ENCODE assay signal across 2 cellular contexts in genomic region chr14:94291159-94291905, GRCh38.
TF ChIP-seq lines count a peak whose summit lies in the region.

No MANE protein-coding gene starts in this region.

TF ChIP-seq in H1, 55 proteins besides CTCF, POLR2A, EP300 and RAD21:
- no peak for TF ChIP-seq JUN (IDR thresholded peaks at IDR 0.05; ENCODE audit: low read depth, low read length)

TF ChIP-seq in HepG2, 621 proteins besides CTCF, POLR2A, EP300 and RAD21 (continues in another document):
- TF ChIP-seq MIXL1 (CRISPR knock-in tag; IDR thresholded peaks at IDR 0.05), result no peak
- no peak for TF ChIP-seq U2AF2 (IDR thresholded peaks at IDR 0.05; ENCODE audit: low read depth, low read length)
- TF ChIP-seq KMT2A (CRISPR knock-in tag; IDR thresholded peaks at IDR 0.05), result no peak
- no peak for TF ChIP-seq CBX5 (CRISPR knock-in tag; IDR thresholded peaks at IDR 0.05; ENCODE audit: borderline replicate concordance)
- peak; percentile 32; the same call in 1 of the 2 replicates for TF ChIP-seq NFKB2 (CRISPR knock-in tag; IDR thresholded peaks at IDR 0.05; ENCODE audit: borderline replicate concordance)
- TF ChIP-seq ZFP91 (CRISPR knock-in tag; IDR thresholded peaks at IDR 0.05; ENCODE audit: borderline replicate concordance), result peak; percentile 55; the same call in 1 of the 2 replicates
- TF ChIP-seq ZBTB42 (CRISPR knock-in tag; IDR thresholded peaks at IDR 0.05), result no peak; the same call in 1 of the 2 replicates
- TF ChIP-seq ZFY (CRISPR knock-in tag; IDR thresholded peaks at IDR 0.05), result peak; percentile 66; the same call in 1 of the 2 replicates
- no peak for TF ChIP-seq ZSCAN9 (CRISPR knock-in tag; IDR thresholded peaks at IDR 0.05; ENCODE audit: borderline replicate concordance)
- no peak for TF ChIP-seq HOXA3 (CRISPR knock-in tag; IDR thresholded peaks at IDR 0.05)
- TF ChIP-seq, protein P1, sequence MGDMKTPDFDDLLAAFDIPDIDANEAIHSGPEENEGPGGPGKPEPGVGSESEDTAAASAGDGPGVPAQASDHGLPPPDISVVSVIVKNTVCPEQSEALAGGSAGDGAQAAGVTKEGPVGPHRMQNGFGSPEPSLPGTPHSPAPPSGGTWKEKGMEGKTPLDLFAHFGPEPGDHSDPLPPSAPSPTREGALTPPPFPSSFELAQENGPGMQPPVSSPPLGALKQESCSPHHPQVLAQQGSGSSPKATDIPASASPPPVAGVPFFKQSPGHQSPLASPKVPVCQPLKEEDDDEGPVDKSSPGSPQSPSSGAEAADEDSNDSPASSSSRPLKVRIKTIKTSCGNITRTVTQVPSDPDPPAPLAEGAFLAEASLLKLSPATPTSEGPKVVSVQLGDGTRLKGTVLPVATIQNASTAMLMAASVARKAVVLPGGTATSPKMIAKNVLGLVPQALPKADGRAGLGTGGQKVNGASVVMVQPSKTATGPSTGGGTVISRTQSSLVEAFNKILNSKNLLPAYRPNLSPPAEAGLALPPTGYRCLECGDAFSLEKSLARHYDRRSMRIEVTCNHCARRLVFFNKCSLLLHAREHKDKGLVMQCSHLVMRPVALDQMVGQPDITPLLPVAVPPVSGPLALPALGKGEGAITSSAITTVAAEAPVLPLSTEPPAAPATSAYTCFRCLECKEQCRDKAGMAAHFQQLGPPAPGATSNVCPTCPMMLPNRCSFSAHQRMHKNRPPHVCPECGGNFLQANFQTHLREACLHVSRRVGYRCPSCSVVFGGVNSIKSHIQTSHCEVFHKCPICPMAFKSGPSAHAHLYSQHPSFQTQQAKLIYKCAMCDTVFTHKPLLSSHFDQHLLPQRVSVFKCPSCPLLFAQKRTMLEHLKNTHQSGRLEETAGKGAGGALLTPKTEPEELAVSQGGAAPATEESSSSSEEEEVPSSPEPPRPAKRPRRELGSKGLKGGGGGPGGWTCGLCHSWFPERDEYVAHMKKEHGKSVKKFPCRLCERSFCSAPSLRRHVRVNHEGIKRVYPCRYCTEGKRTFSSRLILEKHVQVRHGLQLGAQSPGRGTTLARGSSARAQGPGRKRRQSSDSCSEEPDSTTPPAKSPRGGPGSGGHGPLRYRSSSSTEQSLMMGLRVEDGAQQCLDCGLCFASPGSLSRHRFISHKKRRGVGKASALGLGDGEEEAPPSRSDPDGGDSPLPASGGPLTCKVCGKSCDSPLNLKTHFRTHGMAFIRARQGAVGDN (CRISPR knock-in tag; IDR thresholded peaks at IDR 0.05), result peak; percentile 92
- no peak for TF ChIP-seq ZNF44 (CRISPR knock-in tag; IDR thresholded peaks at IDR 0.05)
- TF ChIP-seq MAX (IDR thresholded peaks at IDR 0.05), result 0 out of 2 replicates have a peak, but pooled peaks have one; percentile 20
- no peak for TF ChIP-seq TIGD3 (CRISPR knock-in tag; IDR thresholded peaks at IDR 0.05; ENCODE audit: borderline replicate concordance)
- TF ChIP-seq, protein P2, sequence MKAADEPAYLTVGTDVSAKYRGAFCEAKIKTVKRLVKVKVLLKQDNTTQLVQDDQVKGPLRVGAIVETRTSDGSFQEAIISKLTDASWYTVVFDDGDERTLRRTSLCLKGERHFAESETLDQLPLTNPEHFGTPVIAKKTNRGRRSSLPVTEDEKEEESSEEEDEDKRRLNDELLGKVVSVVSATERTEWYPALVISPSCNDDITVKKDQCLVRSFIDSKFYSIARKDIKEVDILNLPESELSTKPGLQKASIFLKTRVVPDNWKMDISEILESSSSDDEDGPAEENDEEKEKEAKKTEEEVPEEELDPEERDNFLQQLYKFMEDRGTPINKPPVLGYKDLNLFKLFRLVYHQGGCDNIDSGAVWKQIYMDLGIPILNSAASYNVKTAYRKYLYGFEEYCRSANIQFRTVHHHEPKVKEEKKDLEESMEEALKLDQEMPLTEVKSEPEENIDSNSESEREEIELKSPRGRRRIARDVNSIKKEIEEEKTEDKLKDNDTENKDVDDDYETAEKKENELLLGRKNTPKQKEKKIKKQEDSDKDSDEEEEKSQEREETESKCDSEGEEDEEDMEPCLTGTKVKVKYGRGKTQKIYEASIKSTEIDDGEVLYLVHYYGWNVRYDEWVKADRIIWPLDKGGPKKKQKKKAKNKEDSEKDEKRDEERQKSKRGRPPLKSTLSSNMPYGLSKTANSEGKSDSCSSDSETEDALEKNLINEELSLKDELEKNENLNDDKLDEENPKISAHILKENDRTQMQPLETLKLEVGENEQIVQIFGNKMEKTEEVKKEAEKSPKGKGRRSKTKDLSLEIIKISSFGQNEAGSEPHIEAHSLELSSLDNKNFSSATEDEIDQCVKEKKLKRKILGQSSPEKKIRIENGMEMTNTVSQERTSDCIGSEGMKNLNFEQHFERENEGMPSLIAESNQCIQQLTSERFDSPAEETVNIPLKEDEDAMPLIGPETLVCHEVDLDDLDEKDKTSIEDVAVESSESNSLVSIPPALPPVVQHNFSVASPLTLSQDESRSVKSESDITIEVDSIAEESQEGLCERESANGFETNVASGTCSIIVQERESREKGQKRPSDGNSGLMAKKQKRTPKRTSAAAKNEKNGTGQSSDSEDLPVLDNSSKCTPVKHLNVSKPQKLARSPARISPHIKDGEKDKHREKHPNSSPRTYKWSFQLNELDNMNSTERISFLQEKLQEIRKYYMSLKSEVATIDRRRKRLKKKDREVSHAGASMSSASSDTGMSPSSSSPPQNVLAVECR (CRISPR knock-in tag; IDR thresholded peaks at IDR 0.05; ENCODE audit: borderline replicate concordance), result 0 out of 2 replicates have a peak, but pooled peaks have one; percentile 4
- TF ChIP-seq, protein P3, sequence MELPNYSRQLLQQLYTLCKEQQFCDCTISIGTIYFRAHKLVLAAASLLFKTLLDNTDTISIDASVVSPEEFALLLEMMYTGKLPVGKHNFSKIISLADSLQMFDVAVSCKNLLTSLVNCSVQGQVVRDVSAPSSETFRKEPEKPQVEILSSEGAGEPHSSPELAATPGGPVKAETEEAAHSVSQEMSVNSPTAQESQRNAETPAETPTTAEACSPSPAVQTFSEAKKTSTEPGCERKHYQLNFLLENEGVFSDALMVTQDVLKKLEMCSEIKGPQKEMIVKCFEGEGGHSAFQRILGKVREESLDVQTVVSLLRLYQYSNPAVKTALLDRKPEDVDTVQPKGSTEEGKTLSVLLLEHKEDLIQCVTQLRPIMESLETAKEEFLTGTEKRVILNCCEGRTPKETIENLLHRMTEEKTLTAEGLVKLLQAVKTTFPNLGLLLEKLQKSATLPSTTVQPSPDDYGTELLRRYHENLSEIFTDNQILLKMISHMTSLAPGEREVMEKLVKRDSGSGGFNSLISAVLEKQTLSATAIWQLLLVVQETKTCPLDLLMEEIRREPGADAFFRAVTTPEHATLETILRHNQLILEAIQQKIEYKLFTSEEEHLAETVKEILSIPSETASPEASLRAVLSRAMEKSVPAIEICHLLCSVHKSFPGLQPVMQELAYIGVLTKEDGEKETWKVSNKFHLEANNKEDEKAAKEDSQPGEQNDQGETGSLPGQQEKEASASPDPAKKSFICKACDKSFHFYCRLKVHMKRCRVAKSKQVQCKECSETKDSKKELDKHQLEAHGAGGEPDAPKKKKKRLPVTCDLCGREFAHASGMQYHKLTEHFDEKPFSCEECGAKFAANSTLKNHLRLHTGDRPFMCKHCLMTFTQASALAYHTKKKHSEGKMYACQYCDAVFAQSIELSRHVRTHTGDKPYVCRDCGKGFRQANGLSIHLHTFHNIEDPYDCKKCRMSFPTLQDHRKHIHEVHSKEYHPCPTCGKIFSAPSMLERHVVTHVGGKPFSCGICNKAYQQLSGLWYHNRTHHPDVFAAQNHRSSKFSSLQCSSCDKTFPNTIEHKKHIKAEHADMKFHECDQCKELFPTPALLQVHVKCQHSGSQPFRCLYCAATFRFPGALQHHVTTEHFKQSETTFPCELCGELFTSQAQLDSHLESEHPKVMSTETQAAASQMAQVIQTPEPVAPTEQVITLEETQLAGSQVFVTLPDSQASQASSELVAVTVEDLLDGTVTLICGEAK (IDR thresholded peaks at IDR 0.05), result no peak
- TF ChIP-seq, protein P3 (CRISPR knock-in tag; IDR thresholded peaks at IDR 0.05), result peak; percentile 14; the same call in 1 of the 2 replicates
- TF ChIP-seq NRL (CRISPR knock-in tag; IDR thresholded peaks at IDR 0.05; ENCODE audit: borderline replicate concordance), result 0 out of 2 replicates have a peak, but pooled peaks have one; percentile 24
